ENCODE assay signal across 1 cellular context in the genomic region with DNA sequence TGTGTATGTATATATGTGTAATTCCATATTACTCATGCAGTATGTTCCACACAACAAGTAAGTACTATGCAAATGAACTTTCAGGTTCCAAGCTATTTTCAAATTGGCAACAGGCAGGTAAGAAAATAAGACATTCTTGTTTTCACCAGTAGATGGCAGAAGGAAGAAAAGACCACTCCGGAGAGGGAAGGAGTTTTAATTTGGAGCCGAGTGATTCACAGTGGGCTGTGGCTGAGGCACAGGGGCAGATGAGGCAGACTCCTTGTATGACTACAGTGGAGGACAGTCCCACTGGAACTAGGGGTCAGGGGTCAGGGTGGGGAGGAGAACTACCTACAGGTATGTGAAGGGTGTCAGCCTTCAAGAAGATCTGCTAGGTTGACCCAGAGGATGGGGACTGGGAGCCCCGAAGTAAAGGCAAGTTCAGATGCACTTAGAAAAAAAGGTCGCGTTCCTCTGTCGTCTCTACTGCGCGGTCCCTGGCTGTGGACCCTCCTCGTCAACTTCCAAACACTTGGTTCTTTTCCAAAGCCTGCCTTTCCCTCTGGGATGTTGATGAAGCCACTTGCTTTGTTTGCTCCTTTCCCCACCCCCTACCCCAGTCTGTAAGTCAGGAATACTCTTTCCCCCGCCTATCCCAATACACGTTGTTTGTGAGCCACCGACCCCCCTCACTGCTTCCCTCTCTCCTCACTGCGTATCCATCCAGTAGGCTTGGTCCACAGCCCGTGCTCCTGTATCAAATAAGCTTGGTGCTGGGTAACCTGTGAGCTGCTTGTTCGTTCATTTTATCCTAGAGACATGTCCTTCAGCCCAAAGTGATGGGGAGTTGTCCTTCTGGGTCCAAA.
TF ChIP-seq lines count a peak whose summit lies in the region.

No MANE protein-coding gene starts in this region.

TF ChIP-seq in K562, 482 proteins besides CTCF, POLR2A, EP300 and RAD21:
- no peak for TF ChIP-seq BRD9 (IDR thresholded peaks at IDR 0.05; ENCODE audit: low read depth, partially characterized antibody)
- no peak for TF ChIP-seq U2AF1 (optimal IDR thresholded peaks at IDR 0.05; ENCODE audit: low read depth, low read length)
- TF ChIP-seq ZBTB7A (IDR thresholded peaks at IDR 0.05; ENCODE audit: borderline replicate concordance, control insufficient read depth, low read depth, low read length) = no peak
- no peak for TF ChIP-seq ARHGAP35 (IDR thresholded peaks at IDR 0.05; ENCODE audit: partially characterized antibody)
- no peak for TF ChIP-seq ZBTB17 (CRISPR knock-in tag; IDR thresholded peaks at IDR 0.05)
- TF ChIP-seq ZNF165 (CRISPR knock-in tag; IDR thresholded peaks at IDR 0.05; ENCODE audit: borderline replicate concordance) = no peak
- TF ChIP-seq FOS (IDR thresholded peaks at IDR 0.05; ENCODE audit: extremely low read depth, insufficient read length) = no peak
- TF ChIP-seq, protein P1, sequence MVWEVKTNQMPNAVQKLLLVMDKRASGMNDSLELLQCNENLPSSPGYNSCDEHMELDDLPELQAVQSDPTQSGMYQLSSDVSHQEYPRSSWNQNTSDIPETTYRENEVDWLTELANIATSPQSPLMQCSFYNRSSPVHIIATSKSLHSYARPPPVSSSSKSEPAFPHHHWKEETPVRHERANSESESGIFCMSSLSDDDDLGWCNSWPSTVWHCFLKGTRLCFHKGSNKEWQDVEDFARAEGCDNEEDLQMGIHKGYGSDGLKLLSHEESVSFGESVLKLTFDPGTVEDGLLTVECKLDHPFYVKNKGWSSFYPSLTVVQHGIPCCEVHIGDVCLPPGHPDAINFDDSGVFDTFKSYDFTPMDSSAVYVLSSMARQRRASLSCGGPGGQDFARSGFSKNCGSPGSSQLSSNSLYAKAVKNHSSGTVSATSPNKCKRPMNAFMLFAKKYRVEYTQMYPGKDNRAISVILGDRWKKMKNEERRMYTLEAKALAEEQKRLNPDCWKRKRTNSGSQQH (CRISPR knock-in tag; IDR thresholded peaks at IDR 0.05) = no peak
- TF ChIP-seq, protein P2, sequence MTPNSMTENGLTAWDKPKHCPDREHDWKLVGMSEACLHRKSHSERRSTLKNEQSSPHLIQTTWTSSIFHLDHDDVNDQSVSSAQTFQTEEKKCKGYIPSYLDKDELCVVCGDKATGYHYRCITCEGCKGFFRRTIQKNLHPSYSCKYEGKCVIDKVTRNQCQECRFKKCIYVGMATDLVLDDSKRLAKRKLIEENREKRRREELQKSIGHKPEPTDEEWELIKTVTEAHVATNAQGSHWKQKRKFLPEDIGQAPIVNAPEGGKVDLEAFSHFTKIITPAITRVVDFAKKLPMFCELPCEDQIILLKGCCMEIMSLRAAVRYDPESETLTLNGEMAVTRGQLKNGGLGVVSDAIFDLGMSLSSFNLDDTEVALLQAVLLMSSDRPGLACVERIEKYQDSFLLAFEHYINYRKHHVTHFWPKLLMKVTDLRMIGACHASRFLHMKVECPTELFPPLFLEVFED (CRISPR knock-in tag; conservative IDR thresholded peaks at IDR 0.05) = no peak
- TF ChIP-seq NR2F6 (CRISPR knock-in tag; IDR thresholded peaks at IDR 0.05) = no peak
